ENCODE assay signal across 2 cellular contexts in genomic region chr9:96813607-96814006, GRCh38.
TF ChIP-seq lines count a peak whose summit lies in the region.

No MANE protein-coding gene starts in this region.

TF ChIP-seq in HepG2, 621 proteins besides CTCF, POLR2A, EP300 and RAD21:
- no peak for TF ChIP-seq ZNF44 (CRISPR knock-in tag; IDR thresholded peaks at IDR 0.05)
- no peak for TF ChIP-seq MZF1 (CRISPR knock-in tag; IDR thresholded peaks at IDR 0.05; ENCODE audit: borderline replicate concordance)
- TF ChIP-seq SIN3B (IDR thresholded peaks at IDR 0.05; ENCODE audit: low read length), result no peak
- TF ChIP-seq MAFF (IDR thresholded peaks at IDR 0.05; ENCODE audit: low read depth, low read length), result peak; percentile 48; the same call in 1 of the 2 replicates
- TF ChIP-seq ZFP41 (CRISPR knock-in tag; IDR thresholded peaks at IDR 0.05; ENCODE audit: borderline replicate concordance), result no peak
- TF ChIP-seq, protein P1, sequence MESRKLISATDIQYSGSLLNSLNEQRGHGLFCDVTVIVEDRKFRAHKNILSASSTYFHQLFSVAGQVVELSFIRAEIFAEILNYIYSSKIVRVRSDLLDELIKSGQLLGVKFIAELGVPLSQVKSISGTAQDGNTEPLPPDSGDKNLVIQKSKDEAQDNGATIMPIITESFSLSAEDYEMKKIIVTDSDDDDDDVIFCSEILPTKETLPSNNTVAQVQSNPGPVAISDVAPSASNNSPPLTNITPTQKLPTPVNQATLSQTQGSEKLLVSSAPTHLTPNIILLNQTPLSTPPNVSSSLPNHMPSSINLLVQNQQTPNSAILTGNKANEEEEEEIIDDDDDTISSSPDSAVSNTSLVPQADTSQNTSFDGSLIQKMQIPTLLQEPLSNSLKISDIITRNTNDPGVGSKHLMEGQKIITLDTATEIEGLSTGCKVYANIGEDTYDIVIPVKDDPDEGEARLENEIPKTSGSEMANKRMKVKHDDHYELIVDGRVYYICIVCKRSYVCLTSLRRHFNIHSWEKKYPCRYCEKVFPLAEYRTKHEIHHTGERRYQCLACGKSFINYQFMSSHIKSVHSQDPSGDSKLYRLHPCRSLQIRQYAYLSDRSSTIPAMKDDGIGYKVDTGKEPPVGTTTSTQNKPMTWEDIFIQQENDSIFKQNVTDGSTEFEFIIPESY (CRISPR knock-in tag; IDR thresholded peaks at IDR 0.05), result no peak
- TF ChIP-seq RXRA (CRISPR knock-in tag; IDR thresholded peaks at IDR 0.05), result no peak
- no peak for TF ChIP-seq ONECUT2 (CRISPR knock-in tag; IDR thresholded peaks at IDR 0.05)
- peak in 1 of 2 experiments; percentile 62; a peak in 3 of 4 replicates for TF ChIP-seq MAFK (conservative IDR thresholded peaks at IDR 0.05 in 1 of 2, IDR thresholded peaks at IDR 0.05 in 1 of 2; ENCODE audit: low read length in 2 of 2)
- TF ChIP-seq ZNF850 (CRISPR knock-in tag; conservative IDR thresholded peaks at IDR 0.05), result no peak
- TF ChIP-seq TBP (CRISPR knock-in tag; IDR thresholded peaks at IDR 0.05), result no peak
- TF ChIP-seq ZNF616 (CRISPR knock-in tag; IDR thresholded peaks at IDR 0.05; ENCODE audit: low read depth), result no peak

TF ChIP-seq in K562, 482 proteins besides CTCF, POLR2A, EP300 and RAD21:
- TF ChIP-seq C11orf30 (IDR thresholded peaks at IDR 0.05; ENCODE audit: low read depth) (peak; percentile 30; the same call in 1 of the 2 replicates), ZNF316 (IDR thresholded peaks at IDR 0.05) (peak; percentile 58; the same call in 1 of the 2 replicates), CUX1 (CRISPR knock-in tag; IDR thresholded peaks at IDR 0.05) (no peak), KAT8 (IDR thresholded peaks at IDR 0.05; ENCODE audit: low read depth) (no peak), KLF1 (tag; IDR thresholded peaks at IDR 0.05) (no peak)
- TF ChIP-seq, protein P2, sequence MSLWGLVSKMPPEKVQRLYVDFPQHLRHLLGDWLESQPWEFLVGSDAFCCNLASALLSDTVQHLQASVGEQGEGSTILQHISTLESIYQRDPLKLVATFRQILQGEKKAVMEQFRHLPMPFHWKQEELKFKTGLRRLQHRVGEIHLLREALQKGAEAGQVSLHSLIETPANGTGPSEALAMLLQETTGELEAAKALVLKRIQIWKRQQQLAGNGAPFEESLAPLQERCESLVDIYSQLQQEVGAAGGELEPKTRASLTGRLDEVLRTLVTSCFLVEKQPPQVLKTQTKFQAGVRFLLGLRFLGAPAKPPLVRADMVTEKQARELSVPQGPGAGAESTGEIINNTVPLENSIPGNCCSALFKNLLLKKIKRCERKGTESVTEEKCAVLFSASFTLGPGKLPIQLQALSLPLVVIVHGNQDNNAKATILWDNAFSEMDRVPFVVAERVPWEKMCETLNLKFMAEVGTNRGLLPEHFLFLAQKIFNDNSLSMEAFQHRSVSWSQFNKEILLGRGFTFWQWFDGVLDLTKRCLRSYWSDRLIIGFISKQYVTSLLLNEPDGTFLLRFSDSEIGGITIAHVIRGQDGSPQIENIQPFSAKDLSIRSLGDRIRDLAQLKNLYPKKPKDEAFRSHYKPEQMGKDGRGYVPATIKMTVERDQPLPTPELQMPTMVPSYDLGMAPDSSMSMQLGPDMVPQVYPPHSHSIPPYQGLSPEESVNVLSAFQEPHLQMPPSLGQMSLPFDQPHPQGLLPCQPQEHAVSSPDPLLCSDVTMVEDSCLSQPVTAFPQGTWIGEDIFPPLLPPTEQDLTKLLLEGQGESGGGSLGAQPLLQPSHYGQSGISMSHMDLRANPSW (CRISPR knock-in tag; IDR thresholded peaks at IDR 0.05), result no peak
- TF ChIP-seq, protein P3, sequence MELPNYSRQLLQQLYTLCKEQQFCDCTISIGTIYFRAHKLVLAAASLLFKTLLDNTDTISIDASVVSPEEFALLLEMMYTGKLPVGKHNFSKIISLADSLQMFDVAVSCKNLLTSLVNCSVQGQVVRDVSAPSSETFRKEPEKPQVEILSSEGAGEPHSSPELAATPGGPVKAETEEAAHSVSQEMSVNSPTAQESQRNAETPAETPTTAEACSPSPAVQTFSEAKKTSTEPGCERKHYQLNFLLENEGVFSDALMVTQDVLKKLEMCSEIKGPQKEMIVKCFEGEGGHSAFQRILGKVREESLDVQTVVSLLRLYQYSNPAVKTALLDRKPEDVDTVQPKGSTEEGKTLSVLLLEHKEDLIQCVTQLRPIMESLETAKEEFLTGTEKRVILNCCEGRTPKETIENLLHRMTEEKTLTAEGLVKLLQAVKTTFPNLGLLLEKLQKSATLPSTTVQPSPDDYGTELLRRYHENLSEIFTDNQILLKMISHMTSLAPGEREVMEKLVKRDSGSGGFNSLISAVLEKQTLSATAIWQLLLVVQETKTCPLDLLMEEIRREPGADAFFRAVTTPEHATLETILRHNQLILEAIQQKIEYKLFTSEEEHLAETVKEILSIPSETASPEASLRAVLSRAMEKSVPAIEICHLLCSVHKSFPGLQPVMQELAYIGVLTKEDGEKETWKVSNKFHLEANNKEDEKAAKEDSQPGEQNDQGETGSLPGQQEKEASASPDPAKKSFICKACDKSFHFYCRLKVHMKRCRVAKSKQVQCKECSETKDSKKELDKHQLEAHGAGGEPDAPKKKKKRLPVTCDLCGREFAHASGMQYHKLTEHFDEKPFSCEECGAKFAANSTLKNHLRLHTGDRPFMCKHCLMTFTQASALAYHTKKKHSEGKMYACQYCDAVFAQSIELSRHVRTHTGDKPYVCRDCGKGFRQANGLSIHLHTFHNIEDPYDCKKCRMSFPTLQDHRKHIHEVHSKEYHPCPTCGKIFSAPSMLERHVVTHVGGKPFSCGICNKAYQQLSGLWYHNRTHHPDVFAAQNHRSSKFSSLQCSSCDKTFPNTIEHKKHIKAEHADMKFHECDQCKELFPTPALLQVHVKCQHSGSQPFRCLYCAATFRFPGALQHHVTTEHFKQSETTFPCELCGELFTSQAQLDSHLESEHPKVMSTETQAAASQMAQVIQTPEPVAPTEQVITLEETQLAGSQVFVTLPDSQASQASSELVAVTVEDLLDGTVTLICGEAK (IDR thresholded peaks at IDR 0.05), result no peak
- TF ChIP-seq, protein P3 (CRISPR knock-in tag; IDR thresholded peaks at IDR 0.05), result no peak
TF ChIP-seq in K562: peak in this region for 2.
